ENCODE assay signal across 8 cellular contexts in genomic region chr11:117814766-117815261, GRCh38.
DNase-seq lines count a peak whose midpoint lies in the region; ATAC-seq and TF ChIP-seq lines count a peak whose summit lies in the region.
"Had no signal": no experiment of that assay in that cellular context is flagged by ENCODE, and none has a peak within 500 bp of the region (broad histone marks: within the 10 kb centered on the region; RNA-seq: fewer than 3 reads in every experiment).

No MANE protein-coding gene starts in this region.

- no peak overlapping the region for H3K27ac ChIP-seq in iPS-20b (ENCODE audit: low read length)

- peak; percentile 69 for TF ChIP-seq POLR2A in GM18951 (IDR thresholded peaks at IDR 0.05; ENCODE audit: extremely low read depth, insufficient read depth, insufficient read length)

- in situ Hi-C loops in GM18951 (cut with MboI; ENCODE audit: low sequenced_read_pairs, unreplicated experiment): no loop called here

- peak; percentile 40 for ATAC-seq in HG03135 (IDR thresholded peaks at IDR 0.05; ENCODE audit: unreplicated experiment)

- H3K36me3 ChIP-seq in iPS-20b (ENCODE audit: insufficient read depth, low read depth, low read length): no peaks in the 10 kb centered on the region
- H3K36me3 ChIP-seq: breast epithelium had no signal

- H3K4me3 ChIP-seq in iPS-20b (ENCODE audit: low read length): no peak overlapping the region
- H3K4me3 ChIP-seq: breast epithelium had no signal

- 0 out of 2 replicates have a peak overlapping the region, but pooled peaks have one; percentile 4 for H3K9ac ChIP-seq in iPS-20b (ENCODE audit: low read depth, low read length)

- H3K9me3 ChIP-seq in iPS-20b (ENCODE audit: insufficient read depth, low read depth, low read length): no peaks in the 10 kb centered on the region
- H3K9me3 ChIP-seq: breast epithelium had no signal

- H3K27me3 ChIP-seq in iPS-20b (ENCODE audit: insufficient read depth, low read length): peaks cover 6% of the 10 kb centered on the region; the same call in 1 of the 2 replicates
- H3K27me3 ChIP-seq: breast epithelium had no signal

- DNase-seq in NCI-H69 (lab: John Stamatoyannopoulos, UW) (peak; percentile 99), Ammon's horn (ENCODE audit: low spot score) (no peak)
- DNase-seq in activated T-cell treated with anti-CD3 and anti-CD28 coated beads, Interleukin-2, amount 50 U/mL, for 48 hours: peak; percentile 85 to 86
- peak in 2 of 3 experiments; percentile 41 to 67 for DNase-seq in stimulated activated CD4-positive, alpha-beta T cell treated with anti-CD3 and anti-CD28 coated beads, TNF-alpha, amount 100 ng/mL, for 4 hours (ENCODE audit: low read depth in 3 of 3)

- peaks cover 17% of the 10 kb centered on the region for H3K4me1 ChIP-seq in iPS-20b (ENCODE audit: insufficient read depth, low read length)
- H3K4me1 ChIP-seq: breast epithelium had no signal
